Comparison of ENCODE assay signal across 8 cellular contexts in the genomic region with DNA sequence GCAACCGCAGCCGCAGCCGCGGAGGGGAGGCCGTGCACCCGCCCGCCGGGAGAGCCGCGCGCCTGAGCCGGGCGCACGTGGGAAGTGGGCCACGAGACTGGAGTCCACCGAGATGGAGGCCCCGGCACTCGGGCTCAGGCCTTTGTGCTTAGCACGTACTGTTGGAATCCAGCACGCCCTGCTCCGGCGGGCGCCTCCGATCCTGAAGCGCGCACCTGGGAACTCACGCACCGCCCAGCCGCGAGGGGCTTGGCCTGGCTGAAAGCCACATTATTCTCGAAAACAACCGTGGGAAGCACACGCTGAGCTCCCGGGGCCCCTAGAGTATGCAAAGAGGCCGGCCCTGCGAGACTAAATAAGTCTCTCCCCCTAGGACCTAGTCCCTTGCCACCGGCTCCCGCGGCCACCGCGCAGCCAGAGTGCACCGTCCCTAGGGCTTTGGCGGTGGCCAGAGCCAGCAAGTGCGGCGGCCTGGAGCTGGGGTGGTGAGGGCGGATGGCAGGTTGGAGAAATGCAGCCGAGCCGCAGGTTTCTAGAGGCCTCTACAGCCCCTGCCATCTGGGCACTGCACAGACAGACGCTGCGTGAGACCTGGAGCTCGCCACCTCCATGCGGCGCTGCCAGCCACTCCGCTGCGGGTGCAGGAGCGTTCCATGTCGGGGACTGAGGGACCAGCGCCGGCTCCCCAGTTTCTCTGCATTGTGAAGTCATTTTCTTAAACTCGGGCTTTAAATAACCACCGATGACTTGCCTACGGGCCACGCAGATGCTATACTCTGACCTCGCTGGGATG. TPM values are rescaled to one million over a fixed set of nuclear protein-coding genes. Genes with fewer than 3 reads are reported as not detected.
DNase-seq lines count a peak whose midpoint lies in the region; ATAC-seq and TF ChIP-seq lines count a peak whose summit lies in the region.

No MANE protein-coding gene starts in this region.

- H2AFZ ChIP-seq in GM23248, result no peak overlapping the region

- no peaks in the 10 kb centered on the region for H3K9me2 ChIP-seq in GM23248 (ENCODE audit: insufficient read depth)

- intact Hi-C loops in Caco-2 (cut with micrococcal nuclease; ENCODE audit: unreplicated experiment), result loop anchor here (1.0 to 10.0 kb wide), 4 partner anchors 229 to 592 kb away; no protein-coding TSS in a partner anchor
- intact Hi-C loops in lower lobe of right lung (cut with DNase I), result loop anchor here (5.0 kb wide), 1 partner anchor 489 kb away; no protein-coding TSS in a partner anchor

- H3K27ac ChIP-seq in VCaP (peak overlapping the region; percentile 31; the same call in 1 of the 2 replicates), lower lobe of right lung (no peak overlapping the region), stomach smooth muscle (ENCODE audit: low read length) (no peak overlapping the region), GM23248 (no peak overlapping the region)

- no peaks in the 10 kb centered on the region for H3K79me2 ChIP-seq in GM23248 (ENCODE audit: insufficient read depth)

- H3K4me2 ChIP-seq in GM23248 (ENCODE audit: unreplicated experiment), result no peak overlapping the region

- TF ChIP-seq CTCF in Caco-2 (IDR thresholded peaks at IDR 0.05; ENCODE audit: insufficient read depth in 1 of 2, low read depth in 1 of 2, low read length in 1 of 2, severe bottlenecking in 1 of 2, unreplicated experiment in 1 of 2) (no peak), VCaP (conservative IDR thresholded peaks at IDR 0.05) (no peak), lower lobe of right lung (IDR thresholded peaks at IDR 0.05) (no peak)

- 49 to 53% methylated on average over 55 to 64 of the region's 64 CpGs for WGBS in GM23248 (ENCODE audit: low coverage in 1 of 2, low lambda C conversion rate in 2 of 2, missing lambda C conversion rate in 2 of 2), 2 experiments

- no peaks in the 10 kb centered on the region for H3K36me3 Mint-ChIP-seq in Caco-2 (ENCODE audit: insufficient read depth, unreplicated experiment)

- H3K36me3 ChIP-seq in Caco-2 (ENCODE audit: control insufficient read depth, insufficient read depth, low read length), result no peaks in the 10 kb centered on the region
- H3K36me3 ChIP-seq in lower lobe of right lung, result no peaks in the 10 kb centered on the region
- H3K36me3 ChIP-seq in stomach smooth muscle (ENCODE audit: control insufficient read depth in 2 of 2, insufficient read depth in 2 of 2, low read length in 2 of 2), result no peaks in the 10 kb centered on the region
- no peaks in the 10 kb centered on the region for H3K36me3 ChIP-seq in GM23248 (ENCODE audit: low read depth)

- DNase-seq in Caco-2 (peak in 1 of 2 experiments; percentile 41), dermis blood vessel endothelial cell (peak; percentile 19), lower lobe of right lung (peak; percentile 65), GM23248 (no peak)

- no peaks in the 10 kb centered on the region for H4K20me1 ChIP-seq in GM23248 (ENCODE audit: insufficient read depth)

- CTCF ChIA-PET in Caco-2 (lab: Charles Lee), result interaction anchor here (0.6 to 1.3 kb wide), 7 partner anchors 10 to 654 kb away, joined by 3 to 6 read pairs (median 3); no protein-coding TSS in a partner anchor

- in situ Hi-C loops in GM23248 (cut with MboI), result loop anchor here (25.0 kb wide), 2 partner anchors 484 to 1084 kb away; no protein-coding TSS in a partner anchor

- no peaks in the 10 kb centered on the region for H3K9me3 Mint-ChIP-seq in Caco-2 (ENCODE audit: unreplicated experiment)

- no peak overlapping the region for H3K27ac Mint-ChIP-seq in Caco-2 (ENCODE audit: unreplicated experiment)

- BruUV-seq in Caco-2 (replicated peaks; lab: Mats Ljungman, UMichigan), result no TSS peak

- no peaks in the 10 kb centered on the region for H3F3A ChIP-seq in GM23248 (ENCODE audit: insufficient read depth)

- ATAC-seq in GM19455 (IDR thresholded peaks at IDR 0.05; ENCODE audit: unreplicated experiment) (peak; percentile 50), HG03521 (IDR thresholded peaks at IDR 0.05; ENCODE audit: unreplicated experiment) (peak; percentile 36), lower lobe of right lung (peak; percentile 72 to 81)

- H3K4me1 Mint-ChIP-seq in Caco-2 (ENCODE audit: low read depth, unreplicated experiment), result no peaks in the 10 kb centered on the region

- peak overlapping the region; percentile 31 for H3K4me3 ChIP-seq in Caco-2 (ENCODE audit: low read depth, low read length)
- H3K4me3 ChIP-seq in lower lobe of right lung, result peak overlapping the region; percentile 48
- peak overlapping the region; percentile 38 to 71 for H3K4me3 ChIP-seq in stomach smooth muscle (ENCODE audit: low read length in 2 of 2)
- no peak overlapping the region for H3K4me3 ChIP-seq in GM23248

- peaks cover 9% of the 10 kb centered on the region for H3K4me1 ChIP-seq in Caco-2
- peaks cover 11% of the 10 kb centered on the region for H3K4me1 ChIP-seq in lower lobe of right lung
- peaks cover 11% of the 10 kb centered on the region for H3K4me1 ChIP-seq in stomach smooth muscle (ENCODE audit: control insufficient read depth, insufficient read depth, low read length)
- no peaks in the 10 kb centered on the region for H3K4me1 ChIP-seq in GM23248 (ENCODE audit: insufficient read depth)

- H3K4me3 Mint-ChIP-seq in Caco-2 (ENCODE audit: unreplicated experiment), result peak overlapping the region; percentile 59

- H3K9ac ChIP-seq in stomach smooth muscle (ENCODE audit: low read length in 2 of 2) (no peak overlapping the region), GM23248 (no peak overlapping the region)

- peaks cover 3% of the 10 kb centered on the region for H3K27me3 ChIP-seq in Caco-2 (replicated peaks; ENCODE audit: control insufficient read depth, insufficient read depth, low read length)
- peaks cover 32% of the 10 kb centered on the region for H3K27me3 ChIP-seq in lower lobe of right lung (ENCODE audit: low read depth)
- peaks cover 9 to 14% of the 10 kb centered on the region in 2 donors for H3K27me3 ChIP-seq in stomach smooth muscle (ENCODE audit: control insufficient read depth in 1 of 2, insufficient read depth in 2 of 2, low read length in 2 of 2)
- peaks cover 7% of the 10 kb centered on the region; the same call in 1 of the 2 replicates for H3K27me3 ChIP-seq in GM23248 (replicated peaks; ENCODE audit: insufficient read depth)

- POLR2A ChIA-PET in Caco-2 (lab: Charles Lee), result no interaction called here

- H3K9me3 ChIP-seq in Caco-2, result no peaks in the 10 kb centered on the region
- no peaks in the 10 kb centered on the region for H3K9me3 ChIP-seq in lower lobe of right lung
- peaks cover 0 to 6% of the 10 kb centered on the region in 2 donors for H3K9me3 ChIP-seq in stomach smooth muscle (ENCODE audit: control insufficient read depth in 2 of 2, low read length in 2 of 2)
- no peaks in the 10 kb centered on the region for H3K9me3 ChIP-seq in GM23248 (ENCODE audit: low read depth)

- H3K27me3 Mint-ChIP-seq in Caco-2 (ENCODE audit: insufficient read depth, unreplicated experiment), result peaks cover 29% of the 10 kb centered on the region

RNA-seq across cellular contexts. Expression of a gene that starts 42.0 kb away (rescaled TPM):
- not detected in 2 replicates for total RNA-seq in Caco-2 (2022)
- not detected in 2 replicates for total RNA-seq in dermis blood vessel endothelial cell
- total RNA-seq in lower lobe of right lung, result 20.2 TPM
- total RNA-seq in GM23248 (2014; rRNA removed; shearing (Covaris generic)), result not detected in 2 replicates
- polyA plus RNA-seq in GM23248 (2016; fragmentation: Nextera tagmentation; extraction: Ambion mirVana), result 0.16 TPM in 1 of 2 replicates, not detected in the other

Comparison
In these comparisons a context has a peak if more than half of its experiments do, and no peak if none do; other contexts are left out.
1. RNA of a gene that starts 42.0 kb away (total RNA-seq): 20.2 TPM in lower lobe of right lung (single experiment); not detected in Caco-2, not detected in dermis blood vessel endothelial cell and not detected in GM23248; every median in the first group is over 10 times any median in the second.
2. Peak in every context shown above with its lines, with median percentiles within 50 percentile points of each other: ATAC-seq.